In genomic region chr2:222878284-222878876, GRCh38 we compare ENCODE assay signal across 1 cellular context.
TF ChIP-seq lines count a peak whose summit lies in the region.

No MANE protein-coding gene starts in this region.

TF ChIP-seq in K562, 482 proteins besides CTCF, POLR2A, EP300 and RAD21:
- TF ChIP-seq GTF2E2 (tag; IDR thresholded peaks at IDR 0.05) (0 out of 2 replicates have a peak, but pooled peaks have one; percentile 17), ZNF584 (CRISPR knock-in tag; IDR thresholded peaks at IDR 0.05; ENCODE audit: low read depth) (no peak), TCF3 (CRISPR knock-in tag; IDR thresholded peaks at IDR 0.05) (peak; percentile 51; the same call in 1 of the 2 replicates), FOXA3 (CRISPR knock-in tag; conservative IDR thresholded peaks at IDR 0.05 in 1 of 2, IDR thresholded peaks at IDR 0.05 in 1 of 2) (peak; percentile 75 to 91), DPF2 (IDR thresholded peaks at IDR 0.05) (0 out of 2 replicates have a peak, but pooled peaks have one; percentile 33), SNIP1 (IDR thresholded peaks at IDR 0.05; ENCODE audit: low read depth) (no peak), TRIM25 (IDR thresholded peaks at IDR 0.05; ENCODE audit: borderline replicate concordance) (no peak), FOXA1 (IDR thresholded peaks at IDR 0.05; ENCODE audit: borderline replicate concordance) (peak; percentile 58; the same call in 1 of the 2 replicates), CBFA2T3 (IDR thresholded peaks at IDR 0.05) (peak; percentile 40), ARID1B (IDR thresholded peaks at IDR 0.05) (peak; percentile 42), MEIS2 (IDR thresholded peaks at IDR 0.05; ENCODE audit: partially characterized antibody) (peak; percentile 17)
